ENCODE assay signal across 36 cellular contexts in the genomic region with DNA sequence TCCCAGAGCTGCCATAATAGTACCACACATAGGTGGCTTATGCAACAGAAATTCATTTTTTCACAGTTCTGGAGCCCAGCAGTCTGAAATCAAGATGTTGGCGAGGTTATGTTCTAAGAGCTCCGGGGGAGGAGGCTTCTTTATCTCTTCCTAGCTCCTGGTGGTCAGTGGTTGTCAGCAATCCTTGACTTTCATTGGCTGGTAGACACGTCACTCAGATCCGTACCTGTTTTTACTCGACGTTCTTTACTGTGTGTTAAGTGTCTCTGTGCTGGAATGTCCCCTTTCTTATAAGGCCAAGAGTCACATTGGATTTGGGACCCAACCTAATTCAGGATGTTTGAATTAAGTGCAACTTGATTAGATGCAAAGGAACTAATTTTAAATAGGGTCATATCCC.
"Had no signal": no experiment of that assay in that cellular context is flagged by ENCODE, and none has a peak within 500 bp of the region (broad histone marks: within the 10 kb centered on the region; RNA-seq: fewer than 3 reads in every experiment).

No MANE protein-coding gene starts in this region.

- H3K27me3 Mint-ChIP-seq: activated CD4-positive, alpha-beta memory T cell treated with anti-CD3 and anti-CD28 coated beads, Interleukin-2, amount 10 ng/mL, durations not matched to agents 7 days and 5 days; activated CD8-positive, alpha-beta memory T cell treated with anti-CD3 and anti-CD28 coated beads, Interleukin-2, amount 10 ng/mL, durations not matched to agents 7 days and 5 days; activated naive CD4-positive, alpha-beta T cell treated with anti-CD3 and anti-CD28 coated beads, Interleukin-2, amount 10 ng/mL, durations not matched to agents 7 days and 5 days; activated naive CD8-positive, alpha-beta T cell; activated naive CD8-positive, alpha-beta T cell treated with anti-CD3 and anti-CD28 coated beads, Interleukin-2, amount 50 U/mL, for 24 hours; T-cell; T-helper 17 cell had no signal

- H3K27ac Mint-ChIP-seq: activated CD4-positive, alpha-beta memory T cell treated with anti-CD3 and anti-CD28 coated beads, Interleukin-2, amount 10 ng/mL, durations not matched to agents 7 days and 5 days; activated CD8-positive, alpha-beta memory T cell treated with anti-CD3 and anti-CD28 coated beads, Interleukin-2, amount 10 ng/mL, durations not matched to agents 7 days and 5 days; activated naive CD4-positive, alpha-beta T cell treated with anti-CD3 and anti-CD28 coated beads, Interleukin-2, amount 10 ng/mL, durations not matched to agents 7 days and 5 days; activated naive CD8-positive, alpha-beta T cell; activated naive CD8-positive, alpha-beta T cell treated with anti-CD3 and anti-CD28 coated beads, Interleukin-2, amount 50 U/mL, for 24 hours; brain; T-cell; T-helper 17 cell had no signal

- H3K4me3 Mint-ChIP-seq: activated CD4-positive, alpha-beta memory T cell treated with anti-CD3 and anti-CD28 coated beads, Interleukin-2, amount 10 ng/mL, durations not matched to agents 7 days and 5 days; activated CD8-positive, alpha-beta memory T cell treated with anti-CD3 and anti-CD28 coated beads, Interleukin-2, amount 10 ng/mL, durations not matched to agents 7 days and 5 days; activated naive CD4-positive, alpha-beta T cell treated with anti-CD3 and anti-CD28 coated beads, Interleukin-2, amount 10 ng/mL, durations not matched to agents 7 days and 5 days; activated naive CD8-positive, alpha-beta T cell; activated naive CD8-positive, alpha-beta T cell treated with anti-CD3 and anti-CD28 coated beads, Interleukin-2, amount 50 U/mL, for 24 hours; brain; T-cell; T-helper 17 cell had no signal

- H3K4me1 Mint-ChIP-seq: activated CD4-positive, alpha-beta memory T cell treated with anti-CD3 and anti-CD28 coated beads, Interleukin-2, amount 10 ng/mL, durations not matched to agents 7 days and 5 days; activated CD8-positive, alpha-beta memory T cell treated with anti-CD3 and anti-CD28 coated beads, Interleukin-2, amount 10 ng/mL, durations not matched to agents 7 days and 5 days; activated naive CD4-positive, alpha-beta T cell treated with anti-CD3 and anti-CD28 coated beads, Interleukin-2, amount 10 ng/mL, durations not matched to agents 7 days and 5 days; activated naive CD8-positive, alpha-beta T cell treated with anti-CD3 and anti-CD28 coated beads, Interleukin-2, amount 50 U/mL, for 24 hours; brain; T-cell; T-helper 17 cell had no signal

- DNase-seq: activated CD4-positive, alpha-beta memory T cell treated with anti-CD3 and anti-CD28 coated beads, Interleukin-2, amount 10 ng/mL, durations not matched to agents 7 days and 5 days; activated CD4-positive, alpha-beta T cell treated with anti-CD3 and anti-CD28 coated beads for 1 hour; activated CD4-positive, alpha-beta T cell treated with anti-CD3 and anti-CD28 coated beads for 48 hours; activated CD4-positive, CD25-positive, alpha-beta regulatory T cell; activated CD8-positive, alpha-beta memory T cell treated with anti-CD3 and anti-CD28 coated beads for 24 hours; activated CD8-positive, alpha-beta memory T cell treated with anti-CD3 and anti-CD28 coated beads, Interleukin-2, amount 10 ng/mL, durations not matched to agents 7 days and 5 days; activated CD8-positive, alpha-beta memory T cell treated with anti-CD3 and anti-CD28 coated beads, Interleukin-2, amount 50 U/mL, for 48 hours; activated effector memory CD4-positive, alpha-beta T cell treated with Interleukin-2 at 50 U/mL for 16 hours; activated naive CD4-positive, alpha-beta T cell treated with anti-CD3 and anti-CD28 coated beads, Interleukin-2, amount 10 ng/mL, durations not matched to agents 7 days and 5 days; activated naive CD8-positive, alpha-beta T cell treated with anti-CD3 and anti-CD28 coated beads, Interleukin-2, amount 50 U/mL, for 24 hours; activated T-cell treated with anti-CD3 and anti-CD28 coated beads, Interleukin-2, amount 50 U/mL, for 48 hours; anterior cingulate cortex; central memory CD4-positive, alpha-beta T cell; MM.1S; MV-4-11; NCI-H1092; NCI-H1436 treated with DMSO at 0.1 percent for 48 hours; NCI-H1694 treated with DMSO at 0.1 percent for 48 hours; NCI-H2029; NCI-H2171; NCI-H446; NCI-H524; NCI-H69; NCI-H82; PC-3; Peyer's patch; RPMI8226; SHP77 treated with DMSO at 0.1 percent for 48 hours; SK-N-SH; T-cell; T-helper 17 cell; T-helper 9 cell had no signal

- ATAC-seq: activated CD8-positive, alpha-beta memory T cell treated with anti-CD3 and anti-CD28 coated beads, Interleukin-2, amount 10 ng/mL, durations not matched to agents 7 days and 5 days; activated naive CD8-positive, alpha-beta T cell treated with anti-CD3 and anti-CD28 coated beads, Interleukin-2, amount 50 U/mL, for 24 hours; PC-3; T-cell; T-helper 17 cell had no signal

- H3K9ac ChIP-seq: SK-N-SH had no signal

- H3K36me3 Mint-ChIP-seq: activated CD8-positive, alpha-beta memory T cell treated with anti-CD3 and anti-CD28 coated beads, Interleukin-2, amount 10 ng/mL, durations not matched to agents 7 days and 5 days; activated naive CD4-positive, alpha-beta T cell treated with anti-CD3 and anti-CD28 coated beads, Interleukin-2, amount 10 ng/mL, durations not matched to agents 7 days and 5 days; activated naive CD8-positive, alpha-beta T cell; brain; T-cell had no signal

- H3K9me3 Mint-ChIP-seq: activated CD4-positive, alpha-beta memory T cell treated with anti-CD3 and anti-CD28 coated beads, Interleukin-2, amount 10 ng/mL, durations not matched to agents 7 days and 5 days; brain had no signal

- H3K4me1 ChIP-seq: Peyer's patch, SJSA1 had no signal

- H3K27ac ChIP-seq: Peyer's patch, SJSA1, VCaP had no signal

- H3K4me2 ChIP-seq: SK-N-SH had no signal

- H3K4me3 ChIP-seq: Peyer's patch, SJSA1 had no signal

- H3K9me3 ChIP-seq: Peyer's patch, SJSA1, SK-N-SH had no signal

- H3K36me3 ChIP-seq: Peyer's patch, SJSA1 had no signal

- H3K27me3 ChIP-seq: Peyer's patch, SJSA1 had no signal
